12 cellular contexts compared by ENCODE assay signal in the genomic region with DNA sequence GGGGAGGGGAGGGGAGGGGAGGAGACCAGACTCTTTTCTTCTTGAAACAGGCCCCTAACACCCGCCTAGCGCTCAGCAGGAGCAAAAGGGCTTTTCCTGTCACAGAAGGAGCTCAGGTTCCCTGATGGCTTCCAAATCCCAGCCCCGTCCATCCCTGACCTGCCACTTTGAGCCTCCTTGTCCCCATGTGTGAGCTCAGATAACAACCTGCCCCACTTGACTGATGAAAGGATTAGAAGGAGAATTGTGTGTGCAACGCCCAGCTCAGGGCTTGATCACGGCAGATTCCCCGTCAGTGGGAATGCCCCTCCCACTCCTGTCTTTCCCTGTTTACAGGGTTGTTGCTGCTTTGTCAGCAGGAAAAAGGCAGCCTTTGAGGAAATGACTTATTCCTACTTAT. TPM values are rescaled to one million over a fixed set of nuclear protein-coding genes. Genes with fewer than 3 reads are reported as not detected.
A peak's percentile ranks its signal among the peaks of the same experiment; 100 is the strongest.
DNase-seq lines count a peak whose midpoint lies in the region; ATAC-seq and TF ChIP-seq lines count a peak whose summit lies in the region.
"Had no signal": no experiment of that assay in that cellular context is flagged by ENCODE, and none has a peak within 500 bp of the region (broad histone marks: within the 10 kb centered on the region; RNA-seq: fewer than 3 reads in every experiment).

No MANE protein-coding gene starts in this region.

- no peaks in the 10 kb centered on the region for H3F3A ChIP-seq in PC-3 (ENCODE audit: low read length, unreplicated experiment)

- no peak for DNase-seq in stimulated activated naive CD8-positive, alpha-beta T cell treated with anti-CD3 and anti-CD28 coated beads, Interleukin-15, amount 100 ng/mL, for 72 hours
- no peak for DNase-seq in stimulated activated naive CD8-positive, alpha-beta T cell treated with anti-CD3 and anti-CD28 coated beads, Interleukin-15, Interleukin-2, amounts not matched to agents 100 U/mL and 50 U/mL, for 24 hours
- DNase-seq in PC-3: peak; percentile 10
- DNase-seq in iPS-NIHi7 (ENCODE audit: extremely low spot score): peak; percentile 55
- no peak for DNase-seq in ACHN
- DNase-seq in activated naive CD4-positive, alpha-beta T cell treated with Interleukin-2 at 50 U/mL for 16 hours: no peak
- no peak for DNase-seq in spleen
- DNase-seq: activated naive CD8-positive, alpha-beta T cell treated with anti-CD3 and anti-CD28 coated beads for 36 hours; naive thymus-derived CD8-positive, alpha-beta T cell; stimulated activated CD4-positive, alpha-beta T cell treated with anti-CD3 and anti-CD28 coated beads, Interleukin-15, amount 100 ng/mL, for 24 hours had no signal

- H3K9me2 ChIP-seq in PC-3 (replicated peaks; ENCODE audit: low read length): no peaks in the 10 kb centered on the region

- peak overlapping the region; percentile 54 for H3K4me3 ChIP-seq in PC-3 (ENCODE audit: low read length)
- H3K4me3 ChIP-seq in spleen: peak overlapping the region in 1 of 8 donors; percentile 16

- H3K4me2 ChIP-seq in PC-3 (ENCODE audit: low read length): peak overlapping the region; percentile 78

- intact Hi-C loops in PC-3 (cut with micrococcal nuclease) (no loop called here), spleen (cut with DNase I; ENCODE audit: low total_unique reads) (no loop called here)

- H3K36me3 ChIP-seq in PC-3 (ENCODE audit: low read depth, low read length) (no peaks in the 10 kb centered on the region), spleen (no peaks in the 10 kb centered on the region)

- CTCF ChIA-PET in PC-3 (lab: Charles Lee): no interaction called here

- H3K27ac ChIP-seq in PC-3 (ENCODE audit: low read length): no peak overlapping the region
- H3K27ac ChIP-seq in spleen: no peak overlapping the region

- in situ Hi-C loops in ACHN (cut with HindIII; ENCODE audit: low pct_ligation_motif_present, low pct_unique_long_range_greater_than_20kb, low sequenced_read_pairs): no loop called here

- H3K27ac Mint-ChIP-seq in stimulated activated naive CD8-positive, alpha-beta T cell treated with anti-CD3 and anti-CD28 coated beads, Interleukin-15, amount 100 ng/mL, for 72 hours: peak overlapping the region; percentile 43 to 69
- H3K27ac Mint-ChIP-seq: activated naive CD8-positive, alpha-beta T cell treated with anti-CD3 and anti-CD28 coated beads for 36 hours; naive thymus-derived CD8-positive, alpha-beta T cell had no signal

- no peak overlapping the region for H3K4me3 Mint-ChIP-seq in stimulated activated naive CD8-positive, alpha-beta T cell treated with anti-CD3 and anti-CD28 coated beads, Interleukin-15, amount 100 ng/mL, for 72 hours
- H3K4me3 Mint-ChIP-seq: activated naive CD8-positive, alpha-beta T cell treated with anti-CD3 and anti-CD28 coated beads for 36 hours; naive thymus-derived CD8-positive, alpha-beta T cell had no signal

- 39 to 55% (median 47%) methylated on average over 6 of the region's 6 CpGs for WGBS in spleen, 5 donors

- H3K27me3 ChIP-seq in PC-3 (ENCODE audit: low read length) (no peaks in the 10 kb centered on the region), spleen (replicated peaks in 1 of 7) (peaks cover 0 to 55% (median 0%) of the 10 kb centered on the region in 7 donors)

- POLR2A ChIA-PET in PC-3 (lab: Charles Lee; ENCODE audit: unreplicated experiment): no interaction called here

- no peak for TF ChIP-seq POLR2A in spleen (IDR thresholded peaks at IDR 0.05)

- no peaks in the 10 kb centered on the region for H3K9me3 Mint-ChIP-seq in stimulated activated naive CD8-positive, alpha-beta T cell treated with anti-CD3 and anti-CD28 coated beads, Interleukin-15, amount 100 ng/mL, for 72 hours
- H3K9me3 Mint-ChIP-seq: activated naive CD8-positive, alpha-beta T cell treated with anti-CD3 and anti-CD28 coated beads for 36 hours; naive thymus-derived CD8-positive, alpha-beta T cell had no signal

- H4K20me1 ChIP-seq in PC-3 (ENCODE audit: low read length): no peaks in the 10 kb centered on the region

- H3K4me1 ChIP-seq in PC-3 (ENCODE audit: insufficient read depth, low read length) (0 out of 2 replicates have a peak, but pooled peaks cover 3% of the 10 kb centered on the region), spleen (peaks cover 0 to 4% (median 0%) of the 10 kb centered on the region in 6 donors)

- peaks cover 41% of the 10 kb centered on the region for H3K27me3 Mint-ChIP-seq in stimulated activated naive CD8-positive, alpha-beta T cell treated with anti-CD3 and anti-CD28 coated beads, Interleukin-15, amount 100 ng/mL, for 72 hours

- peak overlapping the region; percentile 72 for H2AFZ ChIP-seq in PC-3 (ENCODE audit: low read length)

- no peaks in the 10 kb centered on the region for H3K4me1 Mint-ChIP-seq in stimulated activated naive CD8-positive, alpha-beta T cell treated with anti-CD3 and anti-CD28 coated beads, Interleukin-15, amount 100 ng/mL, for 72 hours
- H3K4me1 Mint-ChIP-seq: activated naive CD8-positive, alpha-beta T cell treated with anti-CD3 and anti-CD28 coated beads for 36 hours had no signal

- no peak overlapping the region for H3K9ac ChIP-seq in PC-3 (ENCODE audit: low read length)

- TF ChIP-seq CTCF in PC-3 (conservative IDR thresholded peaks at IDR 0.05; ENCODE audit: low read depth, low read length) (no peak), spleen (IDR thresholded peaks at IDR 0.05 in 8 of 11, conservative IDR thresholded peaks at IDR 0.05 in 3 of 11) (no peak)

- ATAC-seq in stimulated activated naive CD8-positive, alpha-beta T cell treated with anti-CD3 and anti-CD28 coated beads, Interleukin-15, amount 100 ng/mL, for 72 hours: no peak
- no peak for ATAC-seq in stimulated activated naive CD8-positive, alpha-beta T cell treated with anti-CD3 and anti-CD28 coated beads, Interleukin-15, Interleukin-2, amounts not matched to agents 100 U/mL and 50 U/mL, for 24 hours
- ATAC-seq in PC-3 (peak; percentile 65), HG03175 (IDR thresholded peaks at IDR 0.05; ENCODE audit: unreplicated experiment) (no peak)
- ATAC-seq: naive thymus-derived CD8-positive, alpha-beta T cell had no signal

- BruUV-seq in PC-3 (replicated peaks; lab: Mats Ljungman, UMichigan): no TSS peak

- H3K9me3 ChIP-seq in PC-3 (ENCODE audit: low read length): no peaks in the 10 kb centered on the region
- no peaks in the 10 kb centered on the region for H3K9me3 ChIP-seq in spleen

- H3K79me2 ChIP-seq in PC-3 (ENCODE audit: low read length): no peaks in the 10 kb centered on the region

RNA-seq across cellular contexts. Expression of gene LRRC15, which starts 5.9 kb away (rescaled TPM):
- total RNA-seq in PC-3 (2014; rRNA removed): 0.29 and 0.36 TPM in 2 replicates
- total RNA-seq in spleen: 1 to 10 TPM in 1 of 7 donors, under 1 TPM in 5, not detected in 1; 0.09 to 1.1 (median 0.40) TPM
- under 1 TPM; 0.24 to 0.54 (median 0.35) TPM for polyA plus RNA-seq in spleen
- total RNA-seq: activated naive CD8-positive, alpha-beta T cell treated with anti-CD3 and anti-CD28 coated beads for 36 hours; kidney epithelial cell; naive thymus-derived CD8-positive, alpha-beta T cell had no signal
- polyA plus RNA-seq: naive thymus-derived CD8-positive, alpha-beta T cell had no signal

RNA-seq across cellular contexts. Expression of gene GP5, which starts 23.6 kb away (rescaled TPM):
- total RNA-seq in PC-3 (2014; rRNA removed): not detected in 2 replicates
- 1 to 10 TPM in 3 of 7 donors, under 1 TPM in 4; 0.51 to 1.8 (median 0.79) TPM for total RNA-seq in spleen
- under 1 TPM; 0.15 to 0.27 (median 0.16) TPM for polyA plus RNA-seq in spleen

RNA-seq across cellular contexts. Expression of gene CPN2, which starts 24.3 kb away (rescaled TPM):
- total RNA-seq in PC-3 (2014; rRNA removed) (0.07 TPM in 1 of 2 replicates, not detected in the other), spleen (1 to 10 TPM in 1 of 7 donors, under 1 TPM in 6; 0.26 to 4.4 (median 0.47) TPM)
- polyA plus RNA-seq in spleen: 1 to 10 TPM; 1.0 to 1.7 (median 1.2) TPM
- total RNA-seq: activated naive CD8-positive, alpha-beta T cell treated with anti-CD3 and anti-CD28 coated beads for 36 hours; kidney epithelial cell; naive thymus-derived CD8-positive, alpha-beta T cell had no signal
- polyA plus RNA-seq: naive thymus-derived CD8-positive, alpha-beta T cell had no signal

Comparison
In these comparisons a context has a peak if more than half of its experiments do, and no peak if none do; other contexts are left out.
1. DNase-seq: peak in PC-3 (single experiment) and iPS-NIHi7 (single experiment); none in stimulated activated naive CD8-positive, alpha-beta T cell treated with anti-CD3 and anti-CD28 coated beads, Interleukin-15, amount 100 ng/mL, for 72 hours (0 of 2), stimulated activated naive CD8-positive, alpha-beta T cell treated with anti-CD3 and anti-CD28 coated beads, Interleukin-15, Interleukin-2, amounts not matched to agents 100 U/mL and 50 U/mL, for 24 hours (single experiment), ACHN (single experiment), activated naive CD4-positive, alpha-beta T cell treated with Interleukin-2 at 50 U/mL for 16 hours (single experiment) and spleen (single experiment).